In the genomic region with DNA sequence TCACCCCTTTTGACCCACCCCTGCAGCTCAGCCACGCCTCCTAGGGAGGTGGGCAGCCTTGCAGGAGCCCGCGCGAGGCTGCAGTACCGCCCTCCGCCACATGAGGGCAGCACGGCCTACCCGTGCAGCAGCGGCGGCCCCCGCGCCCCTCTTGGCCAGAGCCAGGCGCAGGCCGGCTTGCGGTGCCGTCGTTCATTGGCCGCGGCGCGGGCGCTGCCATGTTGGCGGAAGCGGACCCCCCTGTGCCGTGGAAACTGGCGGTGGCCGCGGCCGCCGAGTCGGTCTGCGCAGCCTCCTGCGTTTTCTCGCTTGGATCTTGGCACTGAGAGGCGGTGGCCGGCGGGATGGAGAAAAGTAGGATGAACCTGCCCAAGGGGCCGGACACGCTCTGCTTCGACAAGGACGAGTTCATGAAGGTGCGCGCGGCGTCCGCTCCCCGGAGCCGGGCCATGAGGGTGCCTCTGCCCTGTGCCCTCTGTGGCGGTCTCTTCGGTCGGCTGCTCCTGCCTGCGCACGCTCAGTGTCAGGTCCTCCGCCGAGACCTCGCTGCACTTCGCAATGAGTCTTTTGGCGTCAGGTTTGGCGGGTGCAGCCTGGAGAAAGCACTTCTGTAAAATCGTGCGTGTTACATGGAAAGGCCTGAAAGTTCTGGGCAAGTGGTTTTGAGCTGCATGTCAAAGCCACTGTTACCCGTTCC, we compare ENCODE assay signal across 8 cellular contexts. TPM values are rescaled to one million over a fixed set of nuclear protein-coding genes. Genes with fewer than 3 reads are reported as not detected.
DNase-seq lines count a peak whose midpoint lies in the region; ATAC-seq and TF ChIP-seq lines count a peak whose summit lies in the region.

A gene with protein sequence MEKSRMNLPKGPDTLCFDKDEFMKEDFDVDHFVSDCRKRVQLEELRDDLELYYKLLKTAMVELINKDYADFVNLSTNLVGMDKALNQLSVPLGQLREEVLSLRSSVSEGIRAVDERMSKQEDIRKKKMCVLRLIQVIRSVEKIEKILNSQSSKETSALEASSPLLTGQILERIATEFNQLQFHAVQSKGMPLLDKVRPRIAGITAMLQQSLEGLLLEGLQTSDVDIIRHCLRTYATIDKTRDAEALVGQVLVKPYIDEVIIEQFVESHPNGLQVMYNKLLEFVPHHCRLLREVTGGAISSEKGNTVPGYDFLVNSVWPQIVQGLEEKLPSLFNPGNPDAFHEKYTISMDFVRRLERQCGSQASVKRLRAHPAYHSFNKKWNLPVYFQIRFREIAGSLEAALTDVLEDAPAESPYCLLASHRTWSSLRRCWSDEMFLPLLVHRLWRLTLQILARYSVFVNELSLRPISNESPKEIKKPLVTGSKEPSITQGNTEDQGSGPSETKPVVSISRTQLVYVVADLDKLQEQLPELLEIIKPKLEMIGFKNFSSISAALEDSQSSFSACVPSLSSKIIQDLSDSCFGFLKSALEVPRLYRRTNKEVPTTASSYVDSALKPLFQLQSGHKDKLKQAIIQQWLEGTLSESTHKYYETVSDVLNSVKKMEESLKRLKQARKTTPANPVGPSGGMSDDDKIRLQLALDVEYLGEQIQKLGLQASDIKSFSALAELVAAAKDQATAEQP (plus strand): TSS at position 219 of the 697 bp plus-strand sequence. CDS start 126 bp downstream, at position 345.

- H3K27me3 ChIP-seq in ovary (no peaks in the 10 kb centered on the region), thyroid gland (no peaks in the 10 kb centered on the region)

- H3K27ac ChIP-seq in ovary (peak within 1 kb of the TSS in 1 of 2 donors; percentile 53), thyroid gland (peak within 1 kb of the TSS; percentile 28 to 62 (median 31))

- peak within 1 kb of the TSS; percentile 100 for H3K4me3 Mint-ChIP-seq in activated naive CD8-positive, alpha-beta T cell
- peak within 1 kb of the TSS; percentile 100 for H3K4me3 Mint-ChIP-seq in glutamatergic neuron (ENCODE audit: unreplicated experiment)

- no peak for TF ChIP-seq EP300 in ovary (IDR thresholded peaks at IDR 0.05)

- TF ChIP-seq POLR2A in ovary (IDR thresholded peaks at IDR 0.05) (peak; percentile 56), thyroid gland (IDR thresholded peaks at IDR 0.05) (peak in 1 of 2 donors; percentile 77)

- peaks cover 49% of the 10 kb centered on the region for H3K4me1 Mint-ChIP-seq in activated naive CD8-positive, alpha-beta T cell (ENCODE audit: low read depth)
- H3K4me1 Mint-ChIP-seq in glutamatergic neuron (ENCODE audit: low read depth, unreplicated experiment): peaks cover 4% of the 10 kb centered on the region

- H3K36me3 Mint-ChIP-seq in activated naive CD8-positive, alpha-beta T cell: peaks cover 3% of the 10 kb centered on the region
- peaks cover 5% of the 10 kb centered on the region for H3K36me3 Mint-ChIP-seq in glutamatergic neuron (ENCODE audit: unreplicated experiment)

- peak; percentile 5 for TF ChIP-seq CTCF in GM12801 (IDR thresholded peaks at IDR 0.05; ENCODE audit: extremely low read depth, insufficient read length)
- peak; percentile 100 for TF ChIP-seq CTCF in glutamatergic neuron (IDR thresholded peaks at IDR 0.05; ENCODE audit: partially characterized antibody, unreplicated experiment)
- TF ChIP-seq CTCF in ovary (IDR thresholded peaks at IDR 0.05): peak; percentile 98 to 100 (median 98)
- TF ChIP-seq CTCF in thyroid gland (IDR thresholded peaks at IDR 0.05): peak; percentile 84 to 100 (median 100)

- intact Hi-C loops in ovary (cut with DNase I) (loop anchor here in 3 of 4 donors (5.0 to 10.0 kb wide), 3 partner anchors 130 to 570 kb away; no protein-coding TSS in a partner anchor), thyroid gland (cut with DNase I) (loop anchor here (5.0 kb wide), 1 partner anchor 130 kb away; no protein-coding TSS in a partner anchor)

- H3K27ac Mint-ChIP-seq in activated naive CD8-positive, alpha-beta T cell: peak within 1 kb of the TSS; percentile 97
- peak within 1 kb of the TSS; percentile 90 for H3K27ac Mint-ChIP-seq in glutamatergic neuron (ENCODE audit: unreplicated experiment)

- H3K36me3 ChIP-seq in ovary (no peaks in the 10 kb centered on the region), thyroid gland (no peaks in the 10 kb centered on the region)

- H3K27me3 Mint-ChIP-seq in activated naive CD8-positive, alpha-beta T cell: peaks cover 11% of the 10 kb centered on the region
- peaks cover 5% of the 10 kb centered on the region for H3K27me3 Mint-ChIP-seq in glutamatergic neuron (ENCODE audit: unreplicated experiment)

- H3K9me3 ChIP-seq in ovary: no peaks in the 10 kb centered on the region
- H3K9me3 ChIP-seq in thyroid gland: no peaks in the 10 kb centered on the region

- peaks cover 12% of the 10 kb centered on the region for H3K4me1 ChIP-seq in ovary (ENCODE audit: insufficient read depth)
- peaks cover 19 to 23% of the 10 kb centered on the region in 2 donors for H3K4me1 ChIP-seq in thyroid gland

- H3K4me3 ChIP-seq in ovary (peak within 1 kb of the TSS; percentile 88), thyroid gland (replicated peaks in 1 of 3) (peak within 1 kb of the TSS; percentile 65 to 93 (median 81))

- DNase-seq in NCI-H1048 (lab: John Stamatoyannopoulos, UW): peak; percentile 96
- peak; percentile 91 for DNase-seq in SKM-1 (lab: John Stamatoyannopoulos, UW; ENCODE audit: unreplicated experiment)
- DNase-seq in glutamatergic neuron: peak; percentile 100
- DNase-seq in ovary: peak; percentile 89 to 96 (median 92)
- DNase-seq in thyroid gland: peak; percentile 96

- 0 to 2% (median 0%) methylated on average over 19 to 62 of the region's 62 CpGs for WGBS in ovary, 3 donors
- 0% methylated on average over 25 to 52 of the region's 62 CpGs for WGBS in thyroid gland, 2 donors

- ATAC-seq in HG02588 (IDR thresholded peaks at IDR 0.05; ENCODE audit: unreplicated experiment): peak; percentile 97

- H3K9me3 Mint-ChIP-seq in activated naive CD8-positive, alpha-beta T cell (ENCODE audit: low read depth): no peaks in the 10 kb centered on the region
- H3K9me3 Mint-ChIP-seq in glutamatergic neuron (ENCODE audit: unreplicated experiment): peaks cover 3% of the 10 kb centered on the region

RNA-seq across cellular contexts. Expression of the gene that starts here (rescaled TPM):
- total RNA-seq in glutamatergic neuron (ENCODE audit: unreplicated experiment): 29.0 TPM
- 10 to 100 TPM; 17.0 to 24.9 (median 21.5) TPM for total RNA-seq in ovary
- 10 to 100 TPM in 1 of 2 donors, 1 to 10 TPM in 1; 9.1 to 29.5 TPM for polyA plus RNA-seq in ovary
- 10 to 100 TPM; 36.3 to 48.1 (median 37.5) TPM for total RNA-seq in thyroid gland

Comparison
In these comparisons a context has a peak if more than half of its experiments do, and no peak if none do; other contexts are left out.
1. CTCF ChIP-seq: peak in every context shown above with its lines; median percentile 100 in glutamatergic neuron; 100 in thyroid gland; 98 in ovary; 5 in GM12801.